2 cellular contexts compared by ENCODE assay signal in the genomic region with DNA sequence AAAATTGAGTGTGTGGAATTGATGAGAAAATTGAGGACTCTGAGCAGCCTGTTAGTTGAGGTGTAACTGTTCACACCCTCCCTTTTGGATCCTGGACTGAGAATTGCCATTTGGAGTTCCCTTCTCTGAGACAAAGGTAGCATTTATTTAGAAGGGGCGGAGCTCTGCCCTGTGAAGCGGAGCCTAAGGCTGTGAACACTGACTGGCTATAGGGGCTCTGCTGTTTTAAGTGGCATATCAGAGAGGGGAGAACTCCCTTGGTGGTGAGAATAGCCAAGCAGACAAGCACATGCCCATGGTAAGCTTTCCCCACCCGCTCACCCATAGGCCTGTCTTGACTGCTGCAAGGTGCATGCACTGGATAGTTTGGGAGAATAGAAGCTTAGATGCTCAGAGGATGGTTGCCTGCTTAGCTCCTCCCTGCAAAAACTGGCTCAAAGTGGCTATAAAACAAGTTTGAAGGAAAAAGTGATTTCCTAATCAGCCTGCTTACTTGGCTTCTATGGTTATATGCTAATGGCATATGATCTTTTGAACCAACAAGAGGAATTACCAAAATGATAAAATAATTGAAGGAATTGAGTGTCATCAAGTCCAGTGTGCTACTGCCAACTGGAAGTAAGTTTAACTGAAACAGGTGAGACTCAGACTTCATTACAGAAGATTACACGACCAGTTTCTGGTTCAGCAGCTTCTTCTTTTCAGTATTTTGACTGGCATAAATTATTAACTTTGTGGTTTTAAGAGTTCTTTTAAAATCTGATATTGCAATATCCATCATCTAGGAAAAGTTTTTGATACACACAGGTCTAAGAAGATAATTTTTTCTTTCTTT.
TF ChIP-seq lines count a peak whose summit lies in the region.

No MANE protein-coding gene starts in this region.

TF ChIP-seq in HCT116, 20 proteins besides CTCF, POLR2A, EP300 and RAD21 (continued from another document):
- TF ChIP-seq ZFX (IDR thresholded peaks at IDR 0.05) (no peak), ZBTB33 (IDR thresholded peaks at IDR 0.05; ENCODE audit: extremely low read depth, insufficient replicate concordance, low read length) (no peak), YY1 (IDR thresholded peaks at IDR 0.05; ENCODE audit: extremely low read depth, insufficient replicate concordance, low read depth, low read length) (no peak), EZH2 (IDR thresholded peaks at IDR 0.05) (no peak), EGR1 (IDR thresholded peaks at IDR 0.05; ENCODE audit: low read depth) (no peak), CEBPB (IDR thresholded peaks at IDR 0.05; ENCODE audit: low read depth) (no peak), CBX3 (IDR thresholded peaks at IDR 0.05; ENCODE audit: low read depth) (no peak), POLR2AphosphoS5 (IDR thresholded peaks at IDR 0.05; ENCODE audit: low read depth, low read length) (no peak), EZH2phosphoT487 (IDR thresholded peaks at IDR 0.05; ENCODE audit: borderline replicate concordance) (no peak), SIN3A (IDR thresholded peaks at IDR 0.05; ENCODE audit: low read depth) (no peak)
- TF ChIP-seq, protein P1, sequence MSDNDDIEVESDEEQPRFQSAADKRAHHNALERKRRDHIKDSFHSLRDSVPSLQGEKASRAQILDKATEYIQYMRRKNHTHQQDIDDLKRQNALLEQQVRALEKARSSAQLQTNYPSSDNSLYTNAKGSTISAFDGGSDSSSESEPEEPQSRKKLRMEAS (IDR thresholded peaks at IDR 0.05) = no peak
- TF ChIP-seq, protein P2, sequence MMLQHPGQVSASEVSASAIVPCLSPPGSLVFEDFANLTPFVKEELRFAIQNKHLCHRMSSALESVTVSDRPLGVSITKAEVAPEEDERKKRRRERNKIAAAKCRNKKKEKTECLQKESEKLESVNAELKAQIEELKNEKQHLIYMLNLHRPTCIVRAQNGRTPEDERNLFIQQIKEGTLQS (IDR thresholded peaks at IDR 0.05) = no peak
- TF ChIP-seq, protein P3, sequence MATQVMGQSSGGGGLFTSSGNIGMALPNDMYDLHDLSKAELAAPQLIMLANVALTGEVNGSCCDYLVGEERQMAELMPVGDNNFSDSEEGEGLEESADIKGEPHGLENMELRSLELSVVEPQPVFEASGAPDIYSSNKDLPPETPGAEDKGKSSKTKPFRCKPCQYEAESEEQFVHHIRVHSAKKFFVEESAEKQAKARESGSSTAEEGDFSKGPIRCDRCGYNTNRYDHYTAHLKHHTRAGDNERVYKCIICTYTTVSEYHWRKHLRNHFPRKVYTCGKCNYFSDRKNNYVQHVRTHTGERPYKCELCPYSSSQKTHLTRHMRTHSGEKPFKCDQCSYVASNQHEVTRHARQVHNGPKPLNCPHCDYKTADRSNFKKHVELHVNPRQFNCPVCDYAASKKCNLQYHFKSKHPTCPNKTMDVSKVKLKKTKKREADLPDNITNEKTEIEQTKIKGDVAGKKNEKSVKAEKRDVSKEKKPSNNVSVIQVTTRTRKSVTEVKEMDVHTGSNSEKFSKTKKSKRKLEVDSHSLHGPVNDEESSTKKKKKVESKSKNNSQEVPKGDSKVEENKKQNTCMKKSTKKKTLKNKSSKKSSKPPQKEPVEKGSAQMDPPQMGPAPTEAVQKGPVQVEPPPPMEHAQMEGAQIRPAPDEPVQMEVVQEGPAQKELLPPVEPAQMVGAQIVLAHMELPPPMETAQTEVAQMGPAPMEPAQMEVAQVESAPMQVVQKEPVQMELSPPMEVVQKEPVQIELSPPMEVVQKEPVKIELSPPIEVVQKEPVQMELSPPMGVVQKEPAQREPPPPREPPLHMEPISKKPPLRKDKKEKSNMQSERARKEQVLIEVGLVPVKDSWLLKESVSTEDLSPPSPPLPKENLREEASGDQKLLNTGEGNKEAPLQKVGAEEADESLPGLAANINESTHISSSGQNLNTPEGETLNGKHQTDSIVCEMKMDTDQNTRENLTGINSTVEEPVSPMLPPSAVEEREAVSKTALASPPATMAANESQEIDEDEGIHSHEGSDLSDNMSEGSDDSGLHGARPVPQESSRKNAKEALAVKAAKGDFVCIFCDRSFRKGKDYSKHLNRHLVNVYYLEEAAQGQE (IDR thresholded peaks at IDR 0.05; ENCODE audit: low read depth) = no peak

TF ChIP-seq in HEK293T, 16 proteins besides CTCF, POLR2A, EP300 and RAD21 (continued from another document):
- TF ChIP-seq FOXK2 (IDR thresholded peaks at IDR 0.05) (no peak), TARDBP (IDR thresholded peaks at IDR 0.05) (no peak), SUZ12 (IDR thresholded peaks at IDR 0.05) (no peak), ARNT (IDR thresholded peaks at IDR 0.05) (no peak), ELF4 (IDR thresholded peaks at IDR 0.05) (no peak), SP1 (IDR thresholded peaks at IDR 0.05) (no peak)
- TF ChIP-seq, protein P4, sequence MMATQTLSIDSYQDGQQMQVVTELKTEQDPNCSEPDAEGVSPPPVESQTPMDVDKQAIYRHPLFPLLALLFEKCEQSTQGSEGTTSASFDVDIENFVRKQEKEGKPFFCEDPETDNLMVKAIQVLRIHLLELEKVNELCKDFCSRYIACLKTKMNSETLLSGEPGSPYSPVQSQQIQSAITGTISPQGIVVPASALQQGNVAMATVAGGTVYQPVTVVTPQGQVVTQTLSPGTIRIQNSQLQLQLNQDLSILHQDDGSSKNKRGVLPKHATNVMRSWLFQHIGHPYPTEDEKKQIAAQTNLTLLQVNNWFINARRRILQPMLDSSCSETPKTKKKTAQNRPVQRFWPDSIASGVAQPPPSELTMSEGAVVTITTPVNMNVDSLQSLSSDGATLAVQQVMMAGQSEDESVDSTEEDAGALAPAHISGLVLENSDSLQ (IDR thresholded peaks at IDR 0.05) = no peak
